8 cellular contexts compared by ENCODE assay signal in genomic region chr22:42856179-42856864, GRCh38. TPM values are rescaled to one million over a fixed set of nuclear protein-coding genes. Genes with fewer than 3 reads are reported as not detected.
A peak's percentile ranks its signal among the peaks of the same experiment; 100 is the strongest.
DNase-seq lines count a peak whose midpoint lies in the region; ATAC-seq, FAIRE-seq and TF ChIP-seq lines count a peak whose summit lies in the region.

No MANE protein-coding gene starts in this region.

- no peaks in the 10 kb centered on the region for H3K27me3 Mint-ChIP-seq in activated T-helper 1 cell treated with anti-CD3 and anti-CD28 coated beads, Interleukin-12 subunit alpha, Interleukin-12 subunit beta, Interleukin-2, Interleukin-4 antibody, amounts not matched to agents 30 ng/mL and 10 ng/mL and 1 ng/mL, durations not matched to agents 14 hours and 24 hours and 36 hours (ENCODE audit: insufficient read depth)
- H3K27me3 Mint-ChIP-seq in type B pancreatic cell: no peaks in the 10 kb centered on the region

- WGBS in pancreas, 2 donors: 1% methylated on average over 34 to 43 of the region's 44 CpGs

- intact Hi-C loops in activated T-helper 1 cell treated with anti-CD3 and anti-CD28 coated beads, Interleukin-12 subunit alpha, Interleukin-12 subunit beta, Interleukin-2, Interleukin-4 antibody, amounts not matched to agents 30 ng/mL and 10 ng/mL and 1 ng/mL, durations not matched to agents 14 hours and 24 hours and 36 hours (cut with micrococcal nuclease): loop anchor here (2.0 to 5.0 kb wide), 2 partner anchors 38 to 331 kb away; partner anchors contain the start of gene TTLL12
- intact Hi-C loops in pancreas (cut with DNase I): no loop called here

- ATAC-seq in pancreas: peak; percentile 28 to 52 (median 46)

- H3K9me3 Mint-ChIP-seq in activated T-helper 1 cell treated with anti-CD3 and anti-CD28 coated beads, Interleukin-12 subunit alpha, Interleukin-12 subunit beta, Interleukin-2, Interleukin-4 antibody, amounts not matched to agents 30 ng/mL and 10 ng/mL and 1 ng/mL, durations not matched to agents 14 hours and 24 hours and 36 hours: no peaks in the 10 kb centered on the region
- H3K9me3 Mint-ChIP-seq in type B pancreatic cell: no peaks in the 10 kb centered on the region

- H3K9me3 ChIP-seq in HEK293 (ENCODE audit: control insufficient read depth, insufficient read depth, low read depth, low read length) (no peaks in the 10 kb centered on the region), pancreas (no peaks in the 10 kb centered on the region)

- POLR2A ChIA-PET in HEK293 (lab: Yijun Ruan, JAX): interaction anchor here (1.0 to 1.4 kb wide), 4 partner anchors 11 to 331 kb away, joined by 3 to 5 read pairs (median 3); partner anchors contain the start of genes POLDIP3 and TTLL12

- peaks cover 7% of the 10 kb centered on the region for H3K36me3 Mint-ChIP-seq in activated T-helper 1 cell treated with anti-CD3 and anti-CD28 coated beads, Interleukin-12 subunit alpha, Interleukin-12 subunit beta, Interleukin-2, Interleukin-4 antibody, amounts not matched to agents 30 ng/mL and 10 ng/mL and 1 ng/mL, durations not matched to agents 14 hours and 24 hours and 36 hours (ENCODE audit: low read depth)
- no peaks in the 10 kb centered on the region for H3K36me3 Mint-ChIP-seq in type B pancreatic cell

- DNase-seq in ELR (ENCODE audit: low read depth) (peak; percentile 56), NCI-H748 treated with DMSO at 0.1 percent for 48 hours (lab: John Stamatoyannopoulos, UW) (peak; percentile 12), foreskin fibroblast (peak in 1 of 2 donors; percentile 58), pancreas (peak; percentile 72 to 85 (median 78)), type B pancreatic cell (ENCODE audit: extremely low spot score, unreplicated experiment) (no peak), GOT3 (lab: John Stamatoyannopoulos, UW) (no peak)
- DNase-seq in activated T-helper 1 cell treated with anti-CD3 and anti-CD28 coated beads, Interleukin-12 subunit alpha, Interleukin-12 subunit beta, Interleukin-2, Interleukin-4 antibody, amounts not matched to agents 30 ng/mL and 10 ng/mL and 1 ng/mL, durations not matched to agents 14 hours and 24 hours and 36 hours (ENCODE audit: low spot score): peak; percentile 58

- CTCF ChIA-PET in HEK293 (lab: Yijun Ruan, JAX): interaction anchor here (0.6 to 4.4 kb wide), 8 partner anchors 12 to 267 kb away, joined by 4 to 61 read pairs (median 6); no protein-coding TSS in a partner anchor

- H3K4me1 Mint-ChIP-seq in activated T-helper 1 cell treated with anti-CD3 and anti-CD28 coated beads, Interleukin-12 subunit alpha, Interleukin-12 subunit beta, Interleukin-2, Interleukin-4 antibody, amounts not matched to agents 30 ng/mL and 10 ng/mL and 1 ng/mL, durations not matched to agents 14 hours and 24 hours and 36 hours (ENCODE audit: low read depth): peaks cover 5% of the 10 kb centered on the region
- H3K4me1 Mint-ChIP-seq in type B pancreatic cell (ENCODE audit: unreplicated experiment): peaks cover 5% of the 10 kb centered on the region

- no peak for FAIRE-seq in pancreas (lab: Jason Lieb, UNC)

- H3K4me1 ChIP-seq in HEK293 (ENCODE audit: control insufficient read depth, insufficient read depth, low read length): peaks cover 14% of the 10 kb centered on the region
- peaks cover 0 to 21% (median 13%) of the 10 kb centered on the region in 3 donors for H3K4me1 ChIP-seq in pancreas

- peak overlapping the region; percentile 92 for H3K27ac Mint-ChIP-seq in activated T-helper 1 cell treated with anti-CD3 and anti-CD28 coated beads, Interleukin-12 subunit alpha, Interleukin-12 subunit beta, Interleukin-2, Interleukin-4 antibody, amounts not matched to agents 30 ng/mL and 10 ng/mL and 1 ng/mL, durations not matched to agents 14 hours and 24 hours and 36 hours
- peak overlapping the region; percentile 94 for H3K27ac Mint-ChIP-seq in type B pancreatic cell

- H3K4me3 Mint-ChIP-seq in activated T-helper 1 cell treated with anti-CD3 and anti-CD28 coated beads, Interleukin-12 subunit alpha, Interleukin-12 subunit beta, Interleukin-2, Interleukin-4 antibody, amounts not matched to agents 30 ng/mL and 10 ng/mL and 1 ng/mL, durations not matched to agents 14 hours and 24 hours and 36 hours: peak overlapping the region; percentile 93
- peak overlapping the region; percentile 93 for H3K4me3 Mint-ChIP-seq in type B pancreatic cell

- TF ChIP-seq CTCF in HEK293 (tag by site-specific recombination; IDR thresholded peaks at IDR 0.05) (no peak), foreskin fibroblast (IDR thresholded peaks at IDR 0.05; ENCODE audit: low read depth, low read length) (no peak), pancreas (IDR thresholded peaks at IDR 0.05) (no peak), type B pancreatic cell (conservative IDR thresholded peaks at IDR 0.05) (no peak)

- H3K4me3 ChIP-seq in HEK293 (ENCODE audit: low read depth, low read length) (peak overlapping the region; percentile 76), foreskin fibroblast (ENCODE audit: low read depth in 1 of 2, low read length in 2 of 2) (peak overlapping the region; percentile 83 to 97), pancreas (peak overlapping the region; percentile 88 to 94 (median 91))

- peak overlapping the region; percentile 81 for H3K27ac ChIP-seq in HEK293 (ENCODE audit: extremely low read depth, low read depth, low read length)
- peak overlapping the region; percentile 97 to 99 (median 98) for H3K27ac ChIP-seq in pancreas

- H3K27me3 ChIP-seq in pancreas: no peaks in the 10 kb centered on the region

- H3K36me3 ChIP-seq in HEK293 (ENCODE audit: control insufficient read depth in 2 of 2, insufficient read depth in 1 of 2, low read length in 2 of 2) (peaks cover 0 to 6% of the 10 kb centered on the region in 2 experiments; a peak in 1 of 3 replicates), pancreas (no peaks in the 10 kb centered on the region)

TF ChIP-seq in HEK293, 187 proteins besides CTCF, POLR2A, EP300 and RAD21 (continues in another document):
- TF ChIP-seq ZNF121 (tag by site-specific recombination; IDR thresholded peaks at IDR 0.05): no peak
- no peak for TF ChIP-seq ZBTB49 (tag by site-specific recombination; IDR thresholded peaks at IDR 0.05; ENCODE audit: low read depth)
- TF ChIP-seq MYNN (tag by site-specific recombination; IDR thresholded peaks at IDR 0.05; ENCODE audit: borderline replicate concordance): no peak
- 0 out of 2 replicates have a peak, but pooled peaks have one; percentile 24 for TF ChIP-seq ZXDB (tag by site-specific recombination; IDR thresholded peaks at IDR 0.05)
- TF ChIP-seq ZNF777 (tag by site-specific recombination; IDR thresholded peaks at IDR 0.05; ENCODE audit: borderline replicate concordance): peak; percentile 44; the same call in 1 of the 2 replicates
- no peak for TF ChIP-seq ZNF398 (tag by site-specific recombination; IDR thresholded peaks at IDR 0.05)
- TF ChIP-seq ZNF19 (tag by site-specific recombination; IDR thresholded peaks at IDR 0.05; ENCODE audit: low read depth): no peak
- no peak for TF ChIP-seq ZNF843 (tag by site-specific recombination; IDR thresholded peaks at IDR 0.05)
- TF ChIP-seq ZNF362 (tag by site-specific recombination; IDR thresholded peaks at IDR 0.05): peak; percentile 66
- TF ChIP-seq ZNF16 (tag by site-specific recombination; IDR thresholded peaks at IDR 0.05; ENCODE audit: low read depth): no peak

RNA-seq across cellular contexts. Expression of gene ARFGAP3, which starts 0.8 kb away (rescaled TPM):
- total RNA-seq in activated T-helper 1 cell treated with anti-CD3 and anti-CD28 coated beads, Interleukin-12 subunit alpha, Interleukin-12 subunit beta, Interleukin-2, Interleukin-4 antibody, amounts not matched to agents 30 ng/mL and 10 ng/mL and 1 ng/mL, durations not matched to agents 14 hours and 24 hours and 36 hours: 38.0 and 42.3 TPM in 2 replicates
- total RNA-seq in pancreas (10 to 100 TPM; 54.8 to 75.3 (median 62.1) TPM), type B pancreatic cell (ENCODE audit: low replicate concordance) (29.3 and 34.6 TPM in 2 replicates)
- 10 to 100 TPM; 39.1 to 45.4 TPM for polyA plus RNA-seq in pancreas

Comparison
In these comparisons a context has a peak if more than half of its experiments do, and no peak if none do; other contexts are left out.
1. DNase-seq: peak in ELR (single experiment), NCI-H748 treated with DMSO at 0.1 percent for 48 hours (single experiment), activated T-helper 1 cell treated with anti-CD3 and anti-CD28 coated beads, Interleukin-12 subunit alpha, Interleukin-12 subunit beta, Interleukin-2, Interleukin-4 antibody, amounts not matched to agents 30 ng/mL and 10 ng/mL and 1 ng/mL, durations not matched to agents 14 hours and 24 hours and 36 hours (single experiment) and pancreas (6 of 6); none in type B pancreatic cell (single experiment) and GOT3 (single experiment).
2. Peak in every context shown above with its lines, with median percentiles within 50 percentile points of each other: H3K4me3 ChIP-seq.